ENCODE assay signal across 10 cellular contexts in genomic region chr5:56819027-56819881, GRCh38. TPM values are rescaled to one million over a fixed set of nuclear protein-coding genes. Genes with fewer than 3 reads are reported as not detected.
DNase-seq lines count a peak whose midpoint lies in the region; ATAC-seq, FAIRE-seq and TF ChIP-seq lines count a peak whose summit lies in the region.
"Had no signal": no experiment of that assay in that cellular context is flagged by ENCODE, and none has a peak within 500 bp of the region (broad histone marks: within the 10 kb centered on the region; RNA-seq: fewer than 3 reads in every experiment).

No MANE protein-coding gene starts in this region.

- H3K27me3 Mint-ChIP-seq in endothelial cell (ENCODE audit: unreplicated experiment) = peaks cover 4% of the 10 kb centered on the region

- DNase-seq in GM19239 (ENCODE audit: insufficient read length, low spot score) = no peak
- no peak for DNase-seq in RWPE2 (ENCODE audit: low spot score)
- DNase-seq in endothelial cell (ENCODE audit: low spot score) = no peak
- no peak for DNase-seq in psoas muscle
- no peak for DNase-seq in C1 segment of cervical spinal cord (lab: John Stamatoyannopoulos, UW)
- DNase-seq in RKO (ENCODE audit: low spot score) = no peak
- DNase-seq in NCI-H1694 treated with DMSO at 0.1 percent for 48 hours (lab: John Stamatoyannopoulos, UW) = no peak
- DNase-seq in DMS79 (lab: John Stamatoyannopoulos, UW) = no peak
- DNase-seq: hippocampal formation had no signal

- H3K27ac Mint-ChIP-seq in endothelial cell (ENCODE audit: unreplicated experiment) = peak overlapping the region; percentile 61

- intact Hi-C loops in psoas muscle (cut with DNase I) = loop anchor here in 1 of 2 donors (10.0 kb wide), 1 partner anchor 334 kb away; no protein-coding TSS in a partner anchor

- H3K4me1 ChIP-seq in RWPE2 (ENCODE audit: insufficient read depth, poor library complexity, severe bottlenecking) = peaks cover 25% of the 10 kb centered on the region
- peaks cover 24% of the 10 kb centered on the region for H3K4me1 ChIP-seq in psoas muscle

- peaks cover 43% of the 10 kb centered on the region for H3K4me1 Mint-ChIP-seq in endothelial cell (ENCODE audit: unreplicated experiment)

- H3K36me3 ChIP-seq in RWPE2 (ENCODE audit: low read depth) = no peaks in the 10 kb centered on the region
- no peaks in the 10 kb centered on the region for H3K36me3 ChIP-seq in psoas muscle (ENCODE audit: insufficient read depth in 1 of 2, low read depth in 1 of 2)

- H3K4me3 Mint-ChIP-seq in endothelial cell (ENCODE audit: unreplicated experiment) = no peak overlapping the region

- no peak for TF ChIP-seq CTCF in RWPE2 (IDR thresholded peaks at IDR 0.05; ENCODE audit: poor library complexity, severe bottlenecking)
- no peak for TF ChIP-seq CTCF in endothelial cell (IDR thresholded peaks at IDR 0.05; ENCODE audit: unreplicated experiment)
- no peak for TF ChIP-seq CTCF in psoas muscle (IDR thresholded peaks at IDR 0.05)

- peak overlapping the region; percentile 21 for H3K4me3 ChIP-seq in RWPE2 (ENCODE audit: severe bottlenecking)
- H3K4me3 ChIP-seq in psoas muscle = peak overlapping the region; percentile 75

- WGBS in psoas muscle, 3 donors = 65 to 66% (median 65%) methylated on average over 7 of the region's 7 CpGs

- H3K9me3 ChIP-seq in RWPE2 (ENCODE audit: severe bottlenecking) = no peaks in the 10 kb centered on the region
- no peaks in the 10 kb centered on the region for H3K9me3 ChIP-seq in psoas muscle

- peak; percentile 78 for FAIRE-seq in GM19239 (lab: Jason Lieb, UNC)

- H3K27me3 ChIP-seq in RWPE2 (ENCODE audit: insufficient read depth, poor library complexity, severe bottlenecking) = no peaks in the 10 kb centered on the region
- no peaks in the 10 kb centered on the region for H3K27me3 ChIP-seq in psoas muscle (ENCODE audit: insufficient read depth in 3 of 3, low read length in 2 of 3)

- ATAC-seq in RWPE2 (ENCODE audit: low read depth) (no peak), psoas muscle (no peak)
- ATAC-seq: Panc1 had no signal

- H3K9me3 Mint-ChIP-seq in endothelial cell (ENCODE audit: unreplicated experiment) = no peaks in the 10 kb centered on the region

- peak overlapping the region; percentile 30 for H3K27ac ChIP-seq in RWPE2 (ENCODE audit: poor library complexity, severe bottlenecking)
- no peak overlapping the region for H3K27ac ChIP-seq in psoas muscle

- H3K36me3 Mint-ChIP-seq in endothelial cell (ENCODE audit: low read depth, unreplicated experiment) = peaks cover 3% of the 10 kb centered on the region

RNA-seq across cellular contexts. Expression of gene MAP3K1, which starts 3.9 kb away (rescaled TPM):
- total RNA-seq in endothelial cell (ENCODE audit: unreplicated experiment) = 27.5 TPM
- total RNA-seq in psoas muscle = 1 to 10 TPM; 3.0 to 5.2 (median 4.2) TPM
- polyA plus RNA-seq in psoas muscle = 1 to 10 TPM in 2 of 3 donors, under 1 TPM in 1; 0.97 to 1.5 (median 1.5) TPM
